Comparison of ENCODE assay signal across 9 cellular contexts in the genomic region with DNA sequence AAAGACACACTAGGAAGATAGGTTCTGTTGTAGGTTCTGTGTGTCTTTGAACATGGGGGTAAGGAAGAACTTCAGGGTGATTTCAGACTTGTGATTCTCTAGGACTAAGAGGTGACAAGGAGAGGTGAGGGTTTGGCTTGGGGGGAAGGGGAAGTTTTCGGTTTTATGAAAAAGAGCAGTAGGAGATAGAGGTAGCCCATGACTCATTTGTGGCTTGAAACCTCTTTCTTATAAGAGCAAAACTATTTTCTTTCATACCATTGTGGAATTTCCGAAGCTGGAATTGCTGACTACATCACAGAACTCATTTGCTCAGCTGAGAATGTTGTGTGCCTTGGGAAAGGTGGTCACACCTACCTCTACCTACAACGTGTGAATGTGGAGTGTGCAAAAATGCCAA. TPM values are rescaled to one million over a fixed set of nuclear protein-coding genes. Genes with fewer than 3 reads are reported as not detected.
DNase-seq lines count a peak whose midpoint lies in the region; ATAC-seq and TF ChIP-seq lines count a peak whose summit lies in the region.
"Had no signal": no experiment of that assay in that cellular context is flagged by ENCODE, and none has a peak within 500 bp of the region (broad histone marks: within the 10 kb centered on the region; RNA-seq: fewer than 3 reads in every experiment).

No MANE protein-coding gene starts in this region.

- no peak overlapping the region for H3K23ac ChIP-seq in mesendoderm (ENCODE audit: low read length)

- H3K4me3 ChIP-seq in mesendoderm (ENCODE audit: low read length), result no peak overlapping the region
- H3K4me3 ChIP-seq in sigmoid colon, result no peak overlapping the region
- H3K4me3 ChIP-seq: gastroesophageal sphincter had no signal

- no peak overlapping the region for H3K4ac ChIP-seq in mesendoderm (ENCODE audit: low read depth, low read length)

- no peak overlapping the region for H3K9ac ChIP-seq in mesendoderm (ENCODE audit: low read length)

- H3K9me3 Mint-ChIP-seq in activated CD4-positive, alpha-beta memory T cell treated with anti-CD3 and anti-CD28 coated beads, Interleukin-2, amount 10 ng/mL, durations not matched to agents 7 days and 5 days, result no peaks in the 10 kb centered on the region

- H3K27ac ChIP-seq in mesendoderm (ENCODE audit: low read depth, low read length), result no peak overlapping the region
- no peak overlapping the region for H3K27ac ChIP-seq in sigmoid colon
- H3K27ac ChIP-seq: gastroesophageal sphincter had no signal

- no peaks in the 10 kb centered on the region for H3K4me1 ChIP-seq in mesendoderm (ENCODE audit: control insufficient read depth, low read depth, low read length)
- H3K4me1 ChIP-seq in sigmoid colon, result no peaks in the 10 kb centered on the region
- H3K4me1 ChIP-seq: gastroesophageal sphincter had no signal

- H3K27me3 Mint-ChIP-seq in activated CD4-positive, alpha-beta memory T cell treated with anti-CD3 and anti-CD28 coated beads, Interleukin-2, amount 10 ng/mL, durations not matched to agents 7 days and 5 days, result no peaks in the 10 kb centered on the region

- peak overlapping the region; percentile 98 for H3K27ac Mint-ChIP-seq in activated CD4-positive, alpha-beta memory T cell treated with anti-CD3 and anti-CD28 coated beads, Interleukin-2, amount 10 ng/mL, durations not matched to agents 7 days and 5 days

- no peak overlapping the region for H2AK5ac ChIP-seq in mesendoderm (ENCODE audit: low read length)

- POLR2A ChIA-PET in activated CD4-positive, alpha-beta memory T cell treated with anti-CD3 and anti-CD28 coated beads, Interleukin-2, amount 10 ng/mL, durations not matched to agents 7 days and 5 days (lab: Charles Lee), result interaction anchor here (0.9 to 11.8 kb wide), 14 partner anchors 11 to 112 kb away, joined by 3 to 454 read pairs (median 8); a partner anchor contains a TSS

- H3K36me3 ChIP-seq in mesendoderm (ENCODE audit: control insufficient read depth, insufficient read depth, low read length) (no peaks in the 10 kb centered on the region), sigmoid colon (no peaks in the 10 kb centered on the region)
- H3K36me3 ChIP-seq: gastroesophageal sphincter had no signal

- no peak overlapping the region for H3K4me2 ChIP-seq in mesendoderm (ENCODE audit: low read length)

- H3K4me1 Mint-ChIP-seq in activated CD4-positive, alpha-beta memory T cell treated with anti-CD3 and anti-CD28 coated beads, Interleukin-2, amount 10 ng/mL, durations not matched to agents 7 days and 5 days, result peaks cover 99% of the 10 kb centered on the region

- intact Hi-C loops in sigmoid colon (cut with DNase I), result no loop called here

- CTCF ChIA-PET in activated CD4-positive, alpha-beta memory T cell treated with anti-CD3 and anti-CD28 coated beads, Interleukin-2, amount 10 ng/mL, durations not matched to agents 7 days and 5 days (lab: Charles Lee), result interaction anchor here (1.1 to 3.8 kb wide), 2 partner anchors 59 to 104 kb away, joined by 3 to 40 read pairs; no protein-coding TSS in a partner anchor

- no peak overlapping the region for H4K8ac ChIP-seq in mesendoderm (ENCODE audit: low read depth, low read length)

- H2BK5ac ChIP-seq in mesendoderm (ENCODE audit: low read length), result no peak overlapping the region

- H3K36me3 Mint-ChIP-seq in activated CD4-positive, alpha-beta memory T cell treated with anti-CD3 and anti-CD28 coated beads, Interleukin-2, amount 10 ng/mL, durations not matched to agents 7 days and 5 days (ENCODE audit: low read depth), result peaks cover 11% of the 10 kb centered on the region

- H2BK120ac ChIP-seq in mesendoderm (ENCODE audit: low read depth, low read length), result no peak overlapping the region

- no peak for TF ChIP-seq POLR2A in sigmoid colon (IDR thresholded peaks at IDR 0.05)

- no peak overlapping the region for H3K18ac ChIP-seq in mesendoderm (ENCODE audit: low read length)

- no peak overlapping the region for H3K56ac ChIP-seq in mesendoderm (ENCODE audit: low read length)

- no peak for TF ChIP-seq CTCF in sigmoid colon (IDR thresholded peaks at IDR 0.05)

- ATAC-seq in GM18499 (IDR thresholded peaks at IDR 0.05; ENCODE audit: insufficient read depth, unreplicated experiment) (peak; percentile 24), HG02885 (IDR thresholded peaks at IDR 0.05; ENCODE audit: poor library complexity, unreplicated experiment) (peak; percentile 27), HG03097 (IDR thresholded peaks at IDR 0.05; ENCODE audit: low FRiP score, unreplicated experiment) (no peak)
- ATAC-seq: gastroesophageal sphincter had no signal

- no peak overlapping the region for H2BK15ac ChIP-seq in mesendoderm (replicated peaks; ENCODE audit: low read depth)

- H3K79me2 ChIP-seq in mesendoderm (ENCODE audit: control insufficient read depth, insufficient read depth, low read length), result no peaks in the 10 kb centered on the region

- H3K9me3 ChIP-seq in sigmoid colon, result no peaks in the 10 kb centered on the region
- H3K9me3 ChIP-seq: gastroesophageal sphincter had no signal

- H3K27me3 ChIP-seq in mesendoderm (ENCODE audit: insufficient read depth, low read length, poor library complexity) (no peaks in the 10 kb centered on the region), sigmoid colon (no peaks in the 10 kb centered on the region)
- H3K27me3 ChIP-seq: gastroesophageal sphincter had no signal

- H4K5ac ChIP-seq in mesendoderm (ENCODE audit: low read length), result no peak overlapping the region

- no peak for TF ChIP-seq EP300 in sigmoid colon (IDR thresholded peaks at IDR 0.05)

- no peaks in the 10 kb centered on the region for H3K79me1 ChIP-seq in mesendoderm (ENCODE audit: low read length)

- peak overlapping the region; percentile 6 for H3K4me3 Mint-ChIP-seq in activated CD4-positive, alpha-beta memory T cell treated with anti-CD3 and anti-CD28 coated beads, Interleukin-2, amount 10 ng/mL, durations not matched to agents 7 days and 5 days

- no CpG with 5 or more reads among the region's 3 CpGs for WGBS in mesendoderm (ENCODE audit: extremely low coverage, insufficient coverage, low lambda C conversion rate)
- 42 to 43% methylated on average over 3 of the region's 3 CpGs for WGBS in sigmoid colon, 2 donors

- DNase-seq in activated CD4-positive, alpha-beta memory T cell treated with anti-CD3 and anti-CD28 coated beads, Interleukin-2, amount 10 ng/mL, durations not matched to agents 7 days and 5 days, result peak; percentile 47
- DNase-seq in mesendoderm (peak; percentile 5), sigmoid colon (no peak), kidney glomerular epithelial cell (lab: John Stamatoyannopoulos, UW) (no peak)

RNA-seq across cellular contexts. Expression of a gene that starts 39.6 kb away (rescaled TPM):
- 100 to 1,000 TPM; 383 to 404 TPM for total RNA-seq in activated CD4-positive, alpha-beta memory T cell treated with anti-CD3 and anti-CD28 coated beads, Interleukin-2, amount 10 ng/mL, durations not matched to agents 7 days and 5 days
- 0.29 TPM for polyA plus RNA-seq in mesendoderm (2013, experiment 1 of 2)
- polyA plus RNA-seq in mesendoderm (2013, experiment 2 of 2), result 0.31 TPM
- total RNA-seq in sigmoid colon, result 10 to 100 TPM in 1 of 4 donors, 1 to 10 TPM in 3; 5.5 to 20.5 (median 7.6) TPM
- polyA plus RNA-seq in sigmoid colon, result 10 to 100 TPM in 1 of 3 donors, 1 to 10 TPM in 2; 1.8 to 29.9 (median 1.8) TPM
- total RNA-seq: MCF 10A had no signal

Comparison
In these comparisons a context has a peak if more than half of its experiments do, and no peak if none do; other contexts are left out.
1. DNase-seq: peak in activated CD4-positive, alpha-beta memory T cell treated with anti-CD3 and anti-CD28 coated beads, Interleukin-2, amount 10 ng/mL, durations not matched to agents 7 days and 5 days (single experiment) and mesendoderm (single experiment); none in sigmoid colon (single experiment) and kidney glomerular epithelial cell (single experiment).
2. RNA of a gene that starts 39.6 kb away (total RNA-seq): 383 to 404 TPM in activated CD4-positive, alpha-beta memory T cell treated with anti-CD3 and anti-CD28 coated beads, Interleukin-2, amount 10 ng/mL, durations not matched to agents 7 days and 5 days; 5.5 to 20.5 TPM in sigmoid colon; every median in the first group is over 10 times any median in the second.